Comparison of ENCODE assay signal across 8 cellular contexts in genomic region chr2:58571181-58571852, GRCh38.
DNase-seq lines count a peak whose midpoint lies in the region; ATAC-seq and TF ChIP-seq lines count a peak whose summit lies in the region.

No MANE protein-coding gene starts in this region.

- no peaks in the 10 kb centered on the region for H3K36me3 ChIP-seq in hepatocyte (replicated peaks; ENCODE audit: insufficient read depth, low read depth)

- H3K9me3 ChIP-seq in hepatocyte (ENCODE audit: low read depth): no peaks in the 10 kb centered on the region

- intact Hi-C loops in activated CD8-positive, alpha-beta T cell treated with anti-CD3 and anti-CD28 coated beads for 36 hours (cut with micrococcal nuclease): no loop called here

- H3K4me1 Mint-ChIP-seq in activated CD8-positive, alpha-beta T cell treated with anti-CD3 and anti-CD28 coated beads for 36 hours (ENCODE audit: low read depth): peaks cover 8% of the 10 kb centered on the region

- H3K36me3 Mint-ChIP-seq in activated CD8-positive, alpha-beta T cell treated with anti-CD3 and anti-CD28 coated beads for 36 hours (ENCODE audit: low read depth): no peaks in the 10 kb centered on the region

- 22% methylated on average over 10 of the region's 10 CpGs for WGBS in hepatocyte (ENCODE audit: low lambda C conversion rate, missing lambda C conversion rate)

- no peaks in the 10 kb centered on the region for H3K9me2 ChIP-seq in hepatocyte (replicated peaks; ENCODE audit: insufficient read depth)

- H3K27me3 Mint-ChIP-seq in activated CD8-positive, alpha-beta T cell treated with anti-CD3 and anti-CD28 coated beads for 36 hours: no peaks in the 10 kb centered on the region

- no peaks in the 10 kb centered on the region for H3K4me1 ChIP-seq in hepatocyte (ENCODE audit: insufficient read depth)

- H3K4me3 Mint-ChIP-seq in activated CD8-positive, alpha-beta T cell treated with anti-CD3 and anti-CD28 coated beads for 36 hours: no peak overlapping the region

- DNase-seq in EL: peak; percentile 77
- DNase-seq in NCI-H345 treated with DMSO at 0.1 percent for 48 hours (lab: John Stamatoyannopoulos, UW; ENCODE audit: unreplicated experiment): peak; percentile 17
- peak; percentile 20 for DNase-seq in activated CD8-positive, alpha-beta T cell treated with anti-CD3 and anti-CD28 coated beads for 36 hours
- DNase-seq in hepatocyte (ENCODE audit: low spot score): peak; percentile 83
- peak; percentile 55 for DNase-seq in smooth muscle cell of the brain vasculature (ENCODE audit: low read depth, low spot score)
- DNase-seq in activated CD4-positive, CD25-positive, alpha-beta regulatory T cell treated with anti-CD3 and anti-CD28 coated beads, Interleukin-2, amount 50 U/mL, for 72 hours: no peak

- no peaks in the 10 kb centered on the region for H4K20me1 ChIP-seq in hepatocyte (ENCODE audit: insufficient read depth, poor library complexity, severe bottlenecking)

- H3K4me2 ChIP-seq in hepatocyte: peak overlapping the region; percentile 45

- POLR2A ChIA-PET in activated CD8-positive, alpha-beta T cell treated with anti-CD3 and anti-CD28 coated beads for 36 hours (lab: Charles Lee): no interaction called here

- peak; percentile 59 for TF ChIP-seq CTCF in activated CD8-positive, alpha-beta T cell treated with anti-CD3 and anti-CD28 coated beads for 36 hours (IDR thresholded peaks at IDR 0.05)
- TF ChIP-seq CTCF in hepatocyte (IDR thresholded peaks at IDR 0.05; ENCODE audit: poor library complexity): peak; percentile 76

- no peaks in the 10 kb centered on the region for H3K27me3 ChIP-seq in hepatocyte

- no peaks in the 10 kb centered on the region for H3K9me3 Mint-ChIP-seq in activated CD8-positive, alpha-beta T cell treated with anti-CD3 and anti-CD28 coated beads for 36 hours

- CTCF ChIA-PET in activated CD8-positive, alpha-beta T cell treated with anti-CD3 and anti-CD28 coated beads for 36 hours (lab: Charles Lee): interaction anchor here (0.7 to 1.6 kb wide), 3 partner anchors 109 to 851 kb away, joined by 4 read pairs; no protein-coding TSS in a partner anchor

- no peak overlapping the region for H2AFZ ChIP-seq in hepatocyte

- no peak overlapping the region for H3K27ac Mint-ChIP-seq in activated CD8-positive, alpha-beta T cell treated with anti-CD3 and anti-CD28 coated beads for 36 hours

- no peak overlapping the region for H3K27ac ChIP-seq in hepatocyte

- no peaks in the 10 kb centered on the region for H3K79me2 ChIP-seq in hepatocyte

- no peak overlapping the region for H3K4me3 ChIP-seq in hepatocyte

- ATAC-seq in GM19463 (IDR thresholded peaks at IDR 0.05; ENCODE audit: unreplicated experiment) (peak; percentile 92), HG03457 (IDR thresholded peaks at IDR 0.05; ENCODE audit: unreplicated experiment) (peak; percentile 90)
- ATAC-seq in activated CD8-positive, alpha-beta T cell treated with anti-CD3 and anti-CD28 coated beads for 36 hours: peak; percentile 62
